ENCODE assay signal across 8 cellular contexts in genomic region chr17:28547623-28548416, GRCh38. TPM values are rescaled to one million over a fixed set of nuclear protein-coding genes. Genes with fewer than 3 reads are reported as not detected.
DNase-seq lines count a peak whose midpoint lies in the region; ATAC-seq, FAIRE-seq and TF ChIP-seq lines count a peak whose summit lies in the region.

No MANE protein-coding gene starts in this region.

- ATAC-seq in GM21529 (IDR thresholded peaks at IDR 0.05; ENCODE audit: unreplicated experiment): peak; percentile 43
- ATAC-seq in GM18873 (IDR thresholded peaks at IDR 0.05; ENCODE audit: low FRiP score, unreplicated experiment): no peak

- peak; percentile 79 for TF ChIP-seq CTCF in D721Med (IDR thresholded peaks at IDR 0.05; ENCODE audit: insufficient read depth, missing control alignments)

- FAIRE-seq in D721Med (lab: Jason Lieb, UNC): no peak

- DNase-seq in D721Med (ENCODE audit: insufficient read length, low spot score) (no peak), NCI-H524 (lab: John Stamatoyannopoulos, UW) (peak; percentile 62 to 82), ecto neural progenitor cell (ENCODE audit: low spot score) (peak; percentile 91), lung microvascular endothelial cell (ENCODE audit: low read depth in 2 of 2) (peak; percentile 72 to 78)
- peak; percentile 44 to 48 for DNase-seq in activated CD4-positive, alpha-beta T cell treated with anti-CD3 and anti-CD28 coated beads, Interleukin-2, amount 50 U/mL, for 4 hours
- peak; percentile 52 to 61 for DNase-seq in stimulated activated CD8-positive, alpha-beta memory T cell treated with anti-CD3 and anti-CD28 coated beads, Interleukin-15, amount 100 ng/mL, for 48 hours (ENCODE audit: low read depth in 2 of 2)

RNA-seq across cellular contexts. Expression of gene UNC119, which starts 4.6 kb away (rescaled TPM):
- total RNA-seq in lung microvascular endothelial cell: 21.1 and 26.4 TPM in 2 replicates

RNA-seq across cellular contexts. Expression of gene PIGS, which starts 23.5 kb away (rescaled TPM):
- 43.8 and 47.4 TPM in 2 replicates for total RNA-seq in lung microvascular endothelial cell

RNA-seq across cellular contexts. Expression of gene ALDOC, which starts 28.9 kb away (rescaled TPM):
- total RNA-seq in lung microvascular endothelial cell: 26.2 and 32.7 TPM in 2 replicates

RNA-seq across cellular contexts. Expression of gene FOXN1, which starts 41.7 kb away (rescaled TPM):
- total RNA-seq in lung microvascular endothelial cell: not detected in 2 replicates

RNA-seq across cellular contexts. Expression of gene SPAG5, which starts 51.0 kb away (rescaled TPM):
- 6.2 and 12.4 TPM in 2 replicates for total RNA-seq in lung microvascular endothelial cell
